Comparison of ENCODE assay signal across 8 cellular contexts in the genomic region with DNA sequence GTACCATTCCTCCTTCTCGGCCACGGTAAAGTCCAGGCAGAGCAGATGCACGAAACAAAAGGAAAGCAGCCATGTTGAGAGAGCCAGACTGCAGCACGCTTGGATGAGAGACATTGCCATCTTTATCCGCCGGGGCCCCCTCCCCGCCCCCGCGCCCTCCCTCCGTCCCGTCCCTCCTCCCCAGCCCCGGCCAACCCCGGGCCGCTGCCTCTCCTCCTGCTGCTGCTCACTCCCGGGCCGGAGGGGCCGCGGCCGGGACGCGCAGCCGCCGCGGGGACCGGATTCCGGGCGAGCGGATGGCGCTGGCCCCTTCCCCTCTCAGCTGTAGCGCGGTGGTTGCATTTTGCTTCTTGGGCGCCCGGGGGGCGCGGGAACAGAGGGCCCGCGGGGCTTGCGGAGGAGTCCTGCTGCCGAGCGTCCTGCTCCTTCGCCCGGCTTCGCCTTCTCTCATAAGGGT. TPM values are rescaled to one million over a fixed set of nuclear protein-coding genes. Genes with fewer than 3 reads are reported as not detected.
DNase-seq lines count a peak whose midpoint lies in the region; ATAC-seq, FAIRE-seq and TF ChIP-seq lines count a peak whose summit lies in the region.

No MANE protein-coding gene starts in this region.

- no peaks in the 10 kb centered on the region for H3K36me3 ChIP-seq in smooth muscle cell (ENCODE audit: low read depth)

- H3K27me3 Mint-ChIP-seq in brain = peaks cover 20% of the 10 kb centered on the region
- H3K27me3 Mint-ChIP-seq in effector memory CD8-positive, alpha-beta T cell = peaks cover 66 to 94% of the 10 kb centered on the region in 2 donors

- H3K36me3 Mint-ChIP-seq in brain = peaks cover 7% of the 10 kb centered on the region
- no peaks in the 10 kb centered on the region for H3K36me3 Mint-ChIP-seq in effector memory CD8-positive, alpha-beta T cell (ENCODE audit: insufficient read depth)

- peak overlapping the region in 1 of 5 experiments; percentile 34 for H3K27ac Mint-ChIP-seq in brain
- no peak overlapping the region for H3K27ac Mint-ChIP-seq in effector memory CD8-positive, alpha-beta T cell

- peak overlapping the region; percentile 83 for H2AFZ ChIP-seq in smooth muscle cell (ENCODE audit: low read depth)

- H3K4me2 ChIP-seq in smooth muscle cell = peak overlapping the region; percentile 97

- TF ChIP-seq CTCF in brain (conservative IDR thresholded peaks at IDR 0.05) (no peak), smooth muscle cell (IDR thresholded peaks at IDR 0.05; ENCODE audit: borderline replicate concordance, insufficient read depth, poor library complexity, severe bottlenecking) (no peak)

- H3K27me3 ChIP-seq in smooth muscle cell (ENCODE audit: low read depth) = peaks cover 82% of the 10 kb centered on the region

- H3K9me3 ChIP-seq in smooth muscle cell (replicated peaks; ENCODE audit: low read depth) = no peaks in the 10 kb centered on the region

- peaks cover 4% of the 10 kb centered on the region for H3K4me1 ChIP-seq in smooth muscle cell (ENCODE audit: low read depth)

- no peaks in the 10 kb centered on the region for H4K20me1 ChIP-seq in smooth muscle cell (ENCODE audit: low read depth)

- no peak for FAIRE-seq in HTR-8/SVneo (lab: Jason Lieb, UNC)

- no peak overlapping the region for H3K9ac ChIP-seq in smooth muscle cell (ENCODE audit: low read depth)

- H3K4me3 ChIP-seq in smooth muscle cell = peak overlapping the region; percentile 79

- DNase-seq in C1 segment of cervical spinal cord (lab: John Stamatoyannopoulos, UW) (peak in 9 of 14 donors; percentile 32 to 66 (median 53)), HTR-8/SVneo (ENCODE audit: insufficient read length, low spot score) (peak; percentile 45), iPS-NIHi11 (ENCODE audit: low spot score) (peak; percentile 78), smooth muscle cell (lab: John Stamatoyannopoulos, UW; ENCODE audit: unreplicated experiment) (peak; percentile 49), NCI-H2196 (lab: John Stamatoyannopoulos, UW; ENCODE audit: unreplicated experiment) (no peak)
- DNase-seq in effector memory CD8-positive, alpha-beta T cell = no peak

- peaks cover 0 to 3% (median 0%) of the 10 kb centered on the region in 5 experiments for H3K9me3 Mint-ChIP-seq in brain
- no peaks in the 10 kb centered on the region for H3K9me3 Mint-ChIP-seq in effector memory CD8-positive, alpha-beta T cell

- 0% methylated on average over 12 of the region's 43 CpGs for WGBS in smooth muscle cell (ENCODE audit: low lambda C conversion rate)

- H3F3A ChIP-seq in smooth muscle cell (ENCODE audit: low read depth) = no peaks in the 10 kb centered on the region

- peak; percentile 15 for ATAC-seq in GM19397 (IDR thresholded peaks at IDR 0.05; ENCODE audit: unreplicated experiment)
- no peak for ATAC-seq in effector memory CD8-positive, alpha-beta T cell (replicated peaks)

- H3K4me3 Mint-ChIP-seq in brain = peak overlapping the region; percentile 93 to 100 (median 96)
- H3K4me3 Mint-ChIP-seq in effector memory CD8-positive, alpha-beta T cell = peak overlapping the region in 1 of 2 donors; percentile 62

- H3K27ac ChIP-seq in smooth muscle cell (ENCODE audit: low read depth) = no peak overlapping the region

- peaks cover 51% of the 10 kb centered on the region for H3K4me1 Mint-ChIP-seq in brain
- peaks cover 2 to 7% of the 10 kb centered on the region in 2 donors for H3K4me1 Mint-ChIP-seq in effector memory CD8-positive, alpha-beta T cell (ENCODE audit: low read depth in 2 of 2)

- no peaks in the 10 kb centered on the region for H3K79me2 ChIP-seq in smooth muscle cell (ENCODE audit: low read depth)

RNA-seq across cellular contexts. Expression of a gene that starts 0.6 kb away (rescaled TPM):
- 3.0 TPM for polyA plus RNA-seq in brain (ENCODE audit: insufficient read depth, low read depth, low replicate concordance)
- 1.1 and 2.2 TPM in 2 replicates for total RNA-seq in smooth muscle cell
- 0.09 and 0.74 TPM in 2 replicates for polyA plus RNA-seq in smooth muscle cell

Comparison
In these comparisons a context has a peak if more than half of its experiments do, and no peak if none do; other contexts are left out.
1. DNase-seq: peak in C1 segment of cervical spinal cord (9 of 14), HTR-8/SVneo (single experiment), iPS-NIHi11 (single experiment) and smooth muscle cell (single experiment); none in NCI-H2196 (single experiment) and effector memory CD8-positive, alpha-beta T cell (0 of 3).